Comparison of ENCODE assay signal across 7 cellular contexts in genomic region chr4:141220271-141220654, GRCh38. TPM values are rescaled to one million over a fixed set of nuclear protein-coding genes. Genes with fewer than 3 reads are reported as not detected.
A peak's percentile ranks its signal among the peaks of the same experiment; 100 is the strongest.
DNase-seq lines count a peak whose midpoint lies in the region; ATAC-seq and TF ChIP-seq lines count a peak whose summit lies in the region.

No MANE protein-coding gene starts in this region.

- H3K27ac Mint-ChIP-seq in activated naive CD8-positive, alpha-beta T cell treated with anti-CD3 and anti-CD28 coated beads, Interleukin-2, amount 50 U/mL, for 24 hours = peak overlapping the region; percentile 94

- H3K27me3 Mint-ChIP-seq in activated naive CD8-positive, alpha-beta T cell treated with anti-CD3 and anti-CD28 coated beads, Interleukin-2, amount 50 U/mL, for 24 hours = peaks cover 1% of the 10 kb centered on the region

- no peak for TF ChIP-seq CTCF in tibial nerve (IDR thresholded peaks at IDR 0.05)

- H3K36me3 Mint-ChIP-seq in activated naive CD8-positive, alpha-beta T cell treated with anti-CD3 and anti-CD28 coated beads, Interleukin-2, amount 50 U/mL, for 24 hours (ENCODE audit: low read depth) = peaks cover 23% of the 10 kb centered on the region

- TF ChIP-seq POLR2A in tibial nerve (IDR thresholded peaks at IDR 0.05) = no peak

- H3K4me3 Mint-ChIP-seq in activated naive CD8-positive, alpha-beta T cell treated with anti-CD3 and anti-CD28 coated beads, Interleukin-2, amount 50 U/mL, for 24 hours = peak overlapping the region; percentile 93

- H3K4me1 ChIP-seq in tibial nerve = peaks cover 7 to 29% (median 8%) of the 10 kb centered on the region in 4 donors

- H3K36me3 ChIP-seq in tibial nerve = peaks cover 0 to 19% (median 0%) of the 10 kb centered on the region in 3 donors

- no peak for TF ChIP-seq EP300 in tibial nerve (IDR thresholded peaks at IDR 0.05)

- ATAC-seq in GM19324 (IDR thresholded peaks at IDR 0.05; ENCODE audit: low FRiP score, unreplicated experiment) (peak; percentile 2), HG03095 (IDR thresholded peaks at IDR 0.05; ENCODE audit: unreplicated experiment) (peak; percentile 5)
- ATAC-seq in activated naive CD8-positive, alpha-beta T cell treated with anti-CD3 and anti-CD28 coated beads, Interleukin-2, amount 50 U/mL, for 24 hours = no peak

- H3K4me1 Mint-ChIP-seq in activated naive CD8-positive, alpha-beta T cell treated with anti-CD3 and anti-CD28 coated beads, Interleukin-2, amount 50 U/mL, for 24 hours = peaks cover 32% of the 10 kb centered on the region

- peak overlapping the region; percentile 93 to 98 (median 94) for H3K27ac ChIP-seq in tibial nerve

- no peaks in the 10 kb centered on the region for H3K9me3 Mint-ChIP-seq in activated naive CD8-positive, alpha-beta T cell treated with anti-CD3 and anti-CD28 coated beads, Interleukin-2, amount 50 U/mL, for 24 hours

- no peaks in the 10 kb centered on the region for H3K27me3 ChIP-seq in tibial nerve

- DNase-seq in activated naive CD8-positive, alpha-beta T cell treated with anti-CD3 and anti-CD28 coated beads, Interleukin-2, amount 50 U/mL, for 24 hours = no peak
- DNase-seq in kidney glomerular epithelial cell (lab: John Stamatoyannopoulos, UW) (peak; percentile 90), tibial nerve (ENCODE audit: low spot score in 2 of 2) (no peak), cortex of kidney (lab: John Stamatoyannopoulos, UW) (no peak), dermis blood vessel endothelial cell (no peak)

- H3K4me3 ChIP-seq in tibial nerve = peak overlapping the region; percentile 67 to 98 (median 93)

- 83 to 86% methylated on average over 7 of the region's 7 CpGs for WGBS in tibial nerve, 2 donors

- H3K9me3 ChIP-seq in tibial nerve = no peaks in the 10 kb centered on the region

RNA-seq across cellular contexts. Expression of gene ZNF330, which starts 0.4 kb away (rescaled TPM):
- total RNA-seq in tibial nerve (10 to 100 TPM; 20.5 to 42.6 (median 28.5) TPM), dermis blood vessel endothelial cell (29.6 and 32.9 TPM in 2 replicates)
